In the genomic region with DNA sequence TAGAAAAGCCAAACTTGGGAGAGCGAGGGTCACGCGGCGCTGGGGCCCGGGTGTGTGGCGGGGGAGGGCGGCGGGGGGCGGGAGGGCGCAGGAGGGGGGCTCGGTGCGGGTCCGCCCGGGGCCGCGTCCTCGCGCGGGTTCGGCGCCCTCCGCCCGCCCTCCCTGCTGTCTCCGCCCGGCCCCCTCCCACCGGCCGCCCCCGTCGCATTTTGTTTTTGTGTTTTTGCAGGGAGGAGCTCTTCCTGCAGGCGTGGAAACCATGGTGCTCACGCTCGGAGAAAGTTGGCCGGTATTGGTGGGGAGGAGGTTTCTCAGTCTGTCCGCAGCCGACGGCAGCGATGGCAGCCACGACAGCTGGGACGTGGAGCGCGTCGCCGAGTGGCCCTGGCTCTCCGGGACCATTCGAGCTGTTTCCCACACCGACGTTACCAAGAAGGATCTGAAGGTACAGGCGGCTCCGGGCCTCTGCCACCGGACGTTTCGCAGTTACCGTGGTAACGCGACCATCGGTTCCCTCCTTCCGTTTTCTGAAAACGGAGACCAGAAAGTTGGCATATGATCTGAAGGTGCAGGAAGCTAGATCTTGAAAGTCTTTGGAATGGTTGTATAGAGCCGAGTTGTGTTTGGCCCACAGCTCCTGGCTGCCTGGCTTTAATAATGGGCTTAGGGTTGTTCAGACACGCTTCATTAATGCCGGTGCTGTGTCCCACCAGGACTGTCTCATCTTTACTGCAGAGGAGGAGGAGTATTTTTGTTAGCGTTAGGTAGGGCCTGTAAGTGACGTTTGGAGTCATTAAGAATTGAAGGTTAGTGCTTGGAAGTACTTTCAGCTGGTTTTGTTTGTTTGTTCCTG, we compare ENCODE assay signal across 8 cellular contexts. TPM values are rescaled to one million over a fixed set of nuclear protein-coding genes. Genes with fewer than 3 reads are reported as not detected.
A peak's percentile ranks its signal among the peaks of the same experiment; 100 is the strongest.
DNase-seq lines count a peak whose midpoint lies in the region; ATAC-seq and TF ChIP-seq lines count a peak whose summit lies in the region.

No MANE protein-coding gene starts in this region.

- peak overlapping the region; percentile 94 for H3K4me3 Mint-ChIP-seq in CD4-positive, alpha-beta T cell

- no peak for TF ChIP-seq CTCF in CD4-positive, alpha-beta T cell (IDR thresholded peaks at IDR 0.05)
- TF ChIP-seq CTCF in body of pancreas (IDR thresholded peaks at IDR 0.05) = no peak

- H3K4me3 ChIP-seq in body of pancreas (peak overlapping the region; percentile 16 to 61), iPS-15b (ENCODE audit: low read depth, low read length) (peak overlapping the region; percentile 72), skeletal muscle satellite cell (ENCODE audit: low read length) (peak overlapping the region; percentile 83)

- peaks cover 17% of the 10 kb centered on the region for H3K9me3 ChIP-seq in CD4-positive, alpha-beta T cell (ENCODE audit: control insufficient read depth, low read length)
- H3K9me3 ChIP-seq in body of pancreas (peaks cover 0 to 6% (median 0%) of the 10 kb centered on the region in 3 donors), iPS-15b (ENCODE audit: control insufficient read depth, insufficient read depth, low read length) (peaks cover 4% of the 10 kb centered on the region), skeletal muscle satellite cell (replicated peaks; ENCODE audit: low read length) (peaks cover 7% of the 10 kb centered on the region)

- peak in 2 of 3 donors; percentile 58 to 71 for TF ChIP-seq POLR2A in body of pancreas (IDR thresholded peaks at IDR 0.05)

- CTCF ChIA-PET in CD4-positive, alpha-beta T cell (lab: Charles Lee) = no interaction called here

- peaks cover 4% of the 10 kb centered on the region for H3K9me3 Mint-ChIP-seq in CD4-positive, alpha-beta T cell

- DNase-seq in CD4-positive, alpha-beta T cell = peak; percentile 56 to 73 (median 66)
- DNase-seq in LHCN-M2 (ENCODE audit: low read depth) = peak; percentile 59
- peak; percentile 66 for DNase-seq in UCSD-AML1 (lab: John Stamatoyannopoulos, UW; ENCODE audit: unreplicated experiment)
- peak; percentile 56 to 70 (median 66) for DNase-seq in body of pancreas
- DNase-seq in NCI-H446 treated with DMSO at 0.1 percent for 48 hours (lab: John Stamatoyannopoulos, UW) = no peak

- H3K36me3 ChIP-seq in body of pancreas (replicated peaks in 1 of 2; ENCODE audit: insufficient read depth in 1 of 2, low read depth in 2 of 2) = no peaks in the 10 kb centered on the region
- H3K36me3 ChIP-seq in iPS-15b (ENCODE audit: control insufficient read depth, insufficient read depth, low read length) = no peaks in the 10 kb centered on the region
- H3K36me3 ChIP-seq in skeletal muscle satellite cell (ENCODE audit: insufficient read depth, low read length) = peaks cover 7% of the 10 kb centered on the region

- H3K36me3 Mint-ChIP-seq in CD4-positive, alpha-beta T cell (ENCODE audit: low read depth) = peaks cover 64% of the 10 kb centered on the region

- peak; percentile 17 for ATAC-seq in CD4-positive, alpha-beta T cell (ENCODE audit: poor library complexity)
- ATAC-seq in GM19455 (IDR thresholded peaks at IDR 0.05; ENCODE audit: unreplicated experiment) = peak; percentile 24
- ATAC-seq in body of pancreas = peak; percentile 4

- POLR2A ChIA-PET in CD4-positive, alpha-beta T cell (lab: Charles Lee) = interaction anchor here (0.7 to 3.9 kb wide), 45 partner anchors 9 to 1599 kb away, joined by 3 to 80 read pairs (median 7); partner anchors contain the start of genes CHMP3, ELMOD3, IMMT and MAT2A

- H3K9ac ChIP-seq in iPS-15b (ENCODE audit: low read depth, low read length) = peak overlapping the region; percentile 3
- peak overlapping the region; percentile 84 for H3K9ac ChIP-seq in skeletal muscle satellite cell (ENCODE audit: low read depth, low read length)

- peaks cover 7% of the 10 kb centered on the region for H3K27me3 Mint-ChIP-seq in CD4-positive, alpha-beta T cell

- peak overlapping the region; percentile 76 for H3K27ac ChIP-seq in CD4-positive, alpha-beta T cell (ENCODE audit: low read depth, low read length)
- H3K27ac ChIP-seq in body of pancreas = peak overlapping the region; percentile 93 to 98 (median 94)

- peak overlapping the region; percentile 89 for H3K4me2 ChIP-seq in skeletal muscle satellite cell (ENCODE audit: low read length)

- peaks cover 54% of the 10 kb centered on the region for H3K4me1 Mint-ChIP-seq in CD4-positive, alpha-beta T cell (ENCODE audit: low read depth)

- no peaks in the 10 kb centered on the region for H3K27me3 ChIP-seq in CD4-positive, alpha-beta T cell (ENCODE audit: control insufficient read depth, insufficient read depth, low read length)
- H3K27me3 ChIP-seq in body of pancreas = no peaks in the 10 kb centered on the region
- no peaks in the 10 kb centered on the region for H3K27me3 ChIP-seq in iPS-15b (ENCODE audit: control insufficient read depth, insufficient read depth, low read length)
- H3K27me3 ChIP-seq in skeletal muscle satellite cell (ENCODE audit: control insufficient read depth, insufficient read depth, low read length) = no peaks in the 10 kb centered on the region

- H3K27ac Mint-ChIP-seq in CD4-positive, alpha-beta T cell = peak overlapping the region; percentile 97

- intact Hi-C loops in CD4-positive, alpha-beta T cell (cut with DNase I, micrococcal nuclease) = loop anchor here (2.0 to 10.0 kb wide), 8 partner anchors 73 to 337 kb away; partner anchors contain the start of genes MRPL35 (in 2 of the 2), CHMP3 (in 1 of the 2), IMMT (in 1 of the 2) and POLR1A (in 1 of the 2)
- intact Hi-C loops in body of pancreas (cut with DNase I) = no loop called here

- WGBS in body of pancreas, 2 donors = 0 to 2% methylated on average over 20 to 50 of the region's 63 CpGs

- H3K4me1 ChIP-seq in body of pancreas (peaks cover 38% of the 10 kb centered on the region), iPS-15b (ENCODE audit: control insufficient read depth, insufficient read depth, low read length) (peaks cover 3% of the 10 kb centered on the region), skeletal muscle satellite cell (ENCODE audit: control insufficient read depth, insufficient read depth, low read length) (peaks cover 10% of the 10 kb centered on the region)

RNA-seq across cellular contexts. Expression of gene KDM3A, which starts 0.8 kb away (rescaled TPM):
- total RNA-seq in CD4-positive, alpha-beta T cell = 100 to 1,000 TPM; 205 to 207 TPM
- total RNA-seq in LHCN-M2 (2014; rRNA removed) = 18.9 and 20.4 TPM in 2 replicates
- polyA plus RNA-seq in LHCN-M2 (2012) = 7.8 TPM
- 10 to 100 TPM; 34.0 to 47.8 TPM for total RNA-seq in body of pancreas
- 19.0 and 24.0 TPM in 2 replicates for total RNA-seq in skeletal muscle satellite cell (2012; rRNA removed)
